ENCODE assay signal across 8 cellular contexts in the genomic region with DNA sequence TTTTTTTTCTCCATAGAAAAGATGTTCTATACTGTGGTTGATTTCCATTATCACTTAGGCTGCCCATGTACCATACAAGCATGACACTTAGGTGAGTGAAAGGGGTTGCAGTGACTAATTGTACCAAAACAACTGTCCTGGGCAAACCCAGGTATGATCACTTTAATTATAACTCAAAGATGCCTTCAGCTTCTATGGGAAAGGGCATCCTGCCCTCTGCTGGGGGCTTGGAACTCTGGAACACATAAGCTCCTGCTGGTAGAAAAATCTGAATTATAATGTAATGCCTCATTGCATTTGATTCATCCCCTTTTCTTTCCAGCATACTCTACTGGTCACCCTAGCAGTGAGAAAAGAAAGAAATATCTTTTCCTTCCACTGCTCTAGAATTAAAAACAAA.
DNase-seq lines count a peak whose midpoint lies in the region; FAIRE-seq and TF ChIP-seq lines count a peak whose summit lies in the region.

No MANE protein-coding gene starts in this region.

- TF ChIP-seq EP300 in SK-N-SH (IDR thresholded peaks at IDR 0.05; ENCODE audit: borderline replicate concordance in 1 of 2, low read depth in 1 of 2, low read length in 1 of 2) = no peak

- TF ChIP-seq RAD21 in SK-N-SH (IDR thresholded peaks at IDR 0.05; ENCODE audit: low read length) = peak; percentile 69

- no peaks in the 10 kb centered on the region for H3K36me3 ChIP-seq in BE2C
- no peaks in the 10 kb centered on the region for H3K36me3 ChIP-seq in SK-N-SH (replicated peaks in 1 of 2; ENCODE audit: control insufficient read depth in 1 of 2, insufficient read depth in 2 of 2, low read length in 1 of 2)
- H3K36me3 ChIP-seq in testis (ENCODE audit: low read depth, missing control alignments) = no peaks in the 10 kb centered on the region
- H3K36me3 ChIP-seq in prostate gland = no peaks in the 10 kb centered on the region

- H3K27me3 ChIP-seq in BE2C (no peaks in the 10 kb centered on the region), SK-N-SH (ENCODE audit: insufficient read depth) (no peaks in the 10 kb centered on the region), testis (no peaks in the 10 kb centered on the region), prostate gland (replicated peaks; ENCODE audit: insufficient read depth) (no peaks in the 10 kb centered on the region)

- peaks cover 67% of the 10 kb centered on the region for H3F3A ChIP-seq in SK-N-SH (replicated peaks; ENCODE audit: insufficient read depth)

- DNase-seq in BE2C (peak; percentile 51), H54 (ENCODE audit: insufficient read length, low spot score) (no peak), SK-N-SH (peak; percentile 11), fibroblast of villous mesenchyme (ENCODE audit: low read depth) (peak; percentile 74), testis (peak; percentile 61), putamen (ENCODE audit: low spot score) (no peak), prostate gland (ENCODE audit: low spot score) (no peak), middle frontal gyrus (ENCODE audit: extremely low spot score, low spot score) (no peak)

- H3K4me1 ChIP-seq in BE2C (peaks cover 14% of the 10 kb centered on the region), SK-N-SH (ENCODE audit: control insufficient read depth in 1 of 2, insufficient read depth in 2 of 2, low read depth in 1 of 2, low read length in 1 of 2) (peaks cover 0 to 70% of the 10 kb centered on the region in 2 experiments; a peak in 3 of 4 replicates), testis (peaks cover 10% of the 10 kb centered on the region), prostate gland (replicated peaks) (no peaks in the 10 kb centered on the region)

- H3K79me2 ChIP-seq in SK-N-SH (ENCODE audit: insufficient read depth) = peaks cover 7% of the 10 kb centered on the region; the same call in 1 of the 2 replicates

- H3K27ac ChIP-seq in SK-N-SH (ENCODE audit: low read depth in 2 of 2, low read length in 1 of 2) = peak overlapping the region; percentile 81 to 97; a peak in 3 of 4 replicates
- no peak overlapping the region for H3K27ac ChIP-seq in testis
- H3K27ac ChIP-seq in prostate gland = no peak overlapping the region

- TF ChIP-seq POLR2A in H54 (IDR thresholded peaks at IDR 0.05; ENCODE audit: low read depth, low read length) = no peak
- no peak for TF ChIP-seq POLR2A in testis (IDR thresholded peaks at IDR 0.05)
- TF ChIP-seq POLR2A in prostate gland (IDR thresholded peaks at IDR 0.05) = no peak

- no peak overlapping the region for H2AFZ ChIP-seq in SK-N-SH (ENCODE audit: low read depth)

- peak overlapping the region; percentile 46 for H3K4me2 ChIP-seq in SK-N-SH

- H3K9me3 ChIP-seq in BE2C = no peaks in the 10 kb centered on the region
- H3K9me3 ChIP-seq in SK-N-SH = no peaks in the 10 kb centered on the region
- no peaks in the 10 kb centered on the region for H3K9me3 ChIP-seq in testis
- no peaks in the 10 kb centered on the region for H3K9me3 ChIP-seq in prostate gland

- peak overlapping the region; percentile 64 for H3K9ac ChIP-seq in SK-N-SH

- FAIRE-seq in H54 (lab: Jason Lieb, UNC) = peak; percentile 11

- H4K20me1 ChIP-seq in SK-N-SH (ENCODE audit: insufficient read depth) = no peaks in the 10 kb centered on the region

- TF ChIP-seq CTCF in BE2C (IDR thresholded peaks at IDR 0.05; ENCODE audit: low read depth, low read length) (peak; percentile 74), SK-N-SH (IDR thresholded peaks at IDR 0.05) (peak; percentile 80), fibroblast of villous mesenchyme (IDR thresholded peaks at IDR 0.05; ENCODE audit: insufficient read depth, low read depth, low read length) (peak; percentile 75), testis (IDR thresholded peaks at IDR 0.05) (peak in 2 of 3 experiments; percentile 27 to 30), prostate gland (IDR thresholded peaks at IDR 0.05) (peak in 2 of 4 experiments; percentile 14 to 17)

- POLR2A ChIA-PET in SK-N-SH (lab: Yijun Ruan, JAX) = no interaction called here

- intact Hi-C loops in testis (cut with DNase I; ENCODE audit: low total_unique reads) (no loop called here), prostate gland (cut with DNase I) (no loop called here)

- no peaks in the 10 kb centered on the region for H3K9me2 ChIP-seq in SK-N-SH

- no peak overlapping the region for H3K4me3 ChIP-seq in BE2C (ENCODE audit: low read depth, low read length)
- H3K4me3 ChIP-seq in SK-N-SH (ENCODE audit: low read depth in 2 of 2, low read length in 1 of 2) = no peak overlapping the region
- no peak overlapping the region for H3K4me3 ChIP-seq in fibroblast of villous mesenchyme (ENCODE audit: low read depth, low read length)
- H3K4me3 ChIP-seq in testis = no peak overlapping the region
- H3K4me3 ChIP-seq in prostate gland = no peak overlapping the region

- CTCF ChIA-PET in SK-N-SH (lab: Yijun Ruan, JAX) = interaction anchor here (0.7 to 2.1 kb wide), 11 partner anchors 9 to 178 kb away, joined by 3 to 14 read pairs (median 4); no protein-coding TSS in a partner anchor

TF ChIP-seq in SK-N-SH, 30 proteins besides CTCF, POLR2A, EP300 and RAD21:
- TF ChIP-seq SMC3 (IDR thresholded peaks at IDR 0.05; ENCODE audit: low read depth, low read length) = peak; percentile 66
- no peak for TF ChIP-seq POLR2AphosphoS5 (IDR thresholded peaks at IDR 0.05; ENCODE audit: low read depth, low read length)

Comparison
In these comparisons a context has a peak if more than half of its experiments do, and no peak if none do; other contexts are left out.
1. DNase-seq: peak in BE2C (single experiment), SK-N-SH (single experiment), fibroblast of villous mesenchyme (single experiment) and testis (single experiment); none in H54 (single experiment), putamen (single experiment), prostate gland (single experiment) and middle frontal gyrus (single experiment).
2. H3K27ac ChIP-seq: peak in SK-N-SH (2 of 2); none in testis (0 of 2) and prostate gland (0 of 2).